32 cellular contexts compared by ENCODE assay signal in the genomic region with DNA sequence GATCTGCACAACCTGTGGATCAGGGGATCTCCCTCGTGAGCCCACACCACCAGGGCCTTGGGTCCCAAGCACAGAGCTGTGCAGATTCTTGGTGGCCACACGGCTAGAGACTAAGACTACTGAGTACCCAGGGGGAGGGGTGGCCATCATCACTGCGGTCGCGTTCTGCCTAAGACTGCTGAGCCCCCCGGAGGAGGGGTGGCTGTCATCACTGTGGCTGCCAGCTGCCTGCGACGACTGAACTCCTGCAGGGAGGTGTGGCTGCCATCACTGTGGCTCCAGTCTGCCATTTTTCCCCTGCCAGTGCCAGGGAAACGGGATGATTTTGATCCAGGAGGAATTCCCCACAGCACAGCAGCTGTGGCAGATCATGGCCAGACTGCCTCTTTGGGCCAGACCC.
"Had no signal": no experiment of that assay in that cellular context is flagged by ENCODE, and none has a peak within 500 bp of the region (broad histone marks: within the 10 kb centered on the region; RNA-seq: fewer than 3 reads in every experiment).

No MANE protein-coding gene starts in this region.

- DNase-seq: activated B cell treated with CpG ODN at 0.5 μM for 24 hours; activated CD4-positive, alpha-beta memory T cell treated with anti-CD3 and anti-CD28 coated beads for 36 hours; activated CD4-positive, alpha-beta T cell treated with anti-CD3 and anti-CD28 coated beads for 4 hours; activated CD4-positive, alpha-beta T cell treated with anti-CD3 and anti-CD28 coated beads, Interleukin-2, amount 10 ng/mL, durations not matched to agents 24 days and 14 days; activated CD4-positive, alpha-beta T cell treated with anti-CD3 and anti-CD28 coated beads, Interleukin-2, amount 50 U/mL, for 1 hour; activated CD4-positive, alpha-beta T cell treated with anti-CD3 and anti-CD28 coated beads, Interleukin-2, amount 50 U/mL, for 4 hours; activated CD4-positive, CD25-positive, alpha-beta regulatory T cell treated with anti-CD3 and anti-CD28 coated beads, Interleukin-2, amount 50 U/mL, for 72 hours; activated CD8-positive, alpha-beta memory T cell treated with anti-CD3 and anti-CD28 coated beads, Interleukin-2, amount 50 U/mL, for 4 hours; activated CD8-positive, alpha-beta T cell treated with anti-CD3 and anti-CD28 coated beads for 36 hours; activated effector memory CD4-positive, alpha-beta T cell treated with anti-CD3 and anti-CD28 coated beads, Interleukin-2, amount 50 U/mL, for 16 hours; activated gamma-delta T cell treated with Interleukin-2 at 50 U/mL for 16 hours; activated naive CD4-positive, alpha-beta T cell; activated naive CD4-positive, alpha-beta T cell treated with anti-CD3 and anti-CD28 coated beads for 36 hours; activated naive CD4-positive, alpha-beta T cell treated with anti-CD3 and anti-CD28 coated beads, Interleukin-2, amount 50 U/mL, for 16 hours; activated naive CD8-positive, alpha-beta T cell treated with anti-CD3 and anti-CD28 coated beads for 36 hours; activated T-cell treated with anti-CD3 and anti-CD28 coated beads for 4 hours; activated T-cell treated with anti-CD3 and anti-CD28 coated beads, Interleukin-2, amount 50 U/mL, for 1 hour; activated T-cell treated with anti-CD3 and anti-CD28 coated beads, Interleukin-2, amount 50 U/mL, for 4 hours; activated T-cell treated with anti-CD3 and anti-CD28 coated beads, Interleukin-2, amount 50 U/mL, for 72 hours; adrenal gland; amniotic stem cell; aorta; body of pancreas; brain microvascular endothelial cell; central memory CD4-positive, alpha-beta T cell; T-helper 1 cell; T-helper 2 cell; T-helper 9 cell had no signal

- H3K4me1 ChIP-seq: adrenal gland, body of pancreas, breast epithelium had no signal

- ATAC-seq: activated CD8-positive, alpha-beta T cell treated with anti-CD3 and anti-CD28 coated beads for 36 hours; activated naive CD4-positive, alpha-beta T cell treated with anti-CD3 and anti-CD28 coated beads, Interleukin-2, amount 50 U/mL, for 72 hours; activated T-cell treated with anti-CD3 and anti-CD28 coated beads, Interleukin-2, amount 50 U/mL, for 4 hours; activated T-cell treated with anti-CD3 and anti-CD28 coated beads, Interleukin-2, amount 50 U/mL, for 72 hours; activated T-helper 17 cell treated with anti-CD3 and anti-CD28 coated beads, Interleukin-2, amount 50 U/mL, for 72 hours; body of pancreas had no signal

- H3K27ac ChIP-seq: adrenal gland, body of pancreas, brain microvascular endothelial cell, breast epithelium, VCaP had no signal

- H3K4me3 ChIP-seq: adrenal gland, body of pancreas, breast epithelium had no signal

- H3K27me3 ChIP-seq: adrenal gland, body of pancreas, brain microvascular endothelial cell had no signal

- H3K36me3 ChIP-seq: adrenal gland, brain microvascular endothelial cell, breast epithelium had no signal

- H3K9me3 ChIP-seq: adrenal gland, body of pancreas, breast epithelium had no signal
